In the genomic region with DNA sequence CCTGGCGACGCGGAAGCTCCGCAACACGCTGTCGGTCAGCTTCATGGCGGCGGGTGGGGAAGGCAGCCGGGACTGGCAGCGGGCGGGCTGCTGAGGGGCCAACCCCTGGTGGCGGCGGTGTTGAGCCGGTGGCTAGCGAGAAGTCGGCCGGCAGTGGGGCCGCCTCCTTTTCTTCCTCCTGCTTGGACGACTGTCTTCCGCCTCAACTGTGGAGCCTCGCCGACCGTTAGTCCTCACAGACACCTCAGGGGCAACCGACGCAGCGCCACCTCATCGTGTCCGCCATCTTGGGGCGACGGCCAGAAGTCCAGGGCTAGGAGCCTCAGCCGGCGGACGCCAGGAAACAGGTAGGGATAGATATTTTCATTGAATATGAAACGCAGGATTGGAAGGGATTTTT, we compare ENCODE assay signal across 31 cellular contexts.
"Had no signal": no experiment of that assay in that cellular context is flagged by ENCODE, and none has a peak within 500 bp of the region (broad histone marks: within the 10 kb centered on the region; RNA-seq: fewer than 3 reads in every experiment).

No MANE protein-coding gene starts in this region.

- DNase-seq: activated CD4-positive, alpha-beta T cell treated with anti-CD3 and anti-CD28 coated beads for 1 hour; activated CD4-positive, alpha-beta T cell treated with anti-CD3 and anti-CD28 coated beads, Interleukin-2, amount 10 ng/mL, durations not matched to agents 24 days and 14 days; activated CD4-positive, alpha-beta T cell treated with anti-CD3 and anti-CD28 coated beads, Interleukin-2, amount 50 U/mL, for 4 hours; activated CD4-positive, CD25-positive, alpha-beta regulatory T cell; activated CD8-positive, alpha-beta T cell treated with anti-CD3 and anti-CD28 coated beads for 36 hours; activated effector memory CD4-positive, alpha-beta T cell treated with anti-CD3 and anti-CD28 coated beads, Interleukin-2, amount 50 U/mL, for 16 hours; activated naive CD4-positive, alpha-beta T cell; activated T-cell treated with anti-CD3 and anti-CD28 coated beads, Interleukin-2, amount 50 U/mL, for 1 hour; activated T-cell treated with anti-CD3 and anti-CD28 coated beads, Interleukin-2, amount 50 U/mL, for 72 hours; central memory CD4-positive, alpha-beta T cell; Karpas-422; KBM-7; MG63; NCI-H1092; NCI-H1436 treated with DMSO at 0.1 percent for 48 hours; NCI-H187 treated with DMSO at 0.1 percent for 48 hours; NCI-H2081; NCI-H446; NCI-H510A treated with DMSO at 0.1 percent for 48 hours; NCI-H526 treated with DMSO at 0.1 percent for 48 hours; NCI-H774; SHP77; SJCRH30; T1000; WERI-Rb-1 had no signal

- H3K9me3 ChIP-seq: MG63, SJCRH30 had no signal

- H3K36me3 ChIP-seq: MG63, SJCRH30, WERI-Rb-1 had no signal

- FAIRE-seq: bronchial epithelial cell had no signal

- H3K4me1 Mint-ChIP-seq: activated CD4-positive, alpha-beta T cell treated with anti-CD3 and anti-CD28 coated beads, Interleukin-2, amount 10 ng/mL, durations not matched to agents 24 days and 14 days; activated naive CD4-positive, alpha-beta T cell treated with anti-CD3 and anti-CD28 coated beads, Interleukin-2, amount 50 U/mL, for 24 hours; activated T-helper 17 cell treated with anti-CD3 and anti-CD28 coated beads, Interleukin-2, amount 50 U/mL, for 72 hours; brain had no signal

- H3K27ac Mint-ChIP-seq: activated CD4-positive, alpha-beta T cell treated with anti-CD3 and anti-CD28 coated beads, Interleukin-2, amount 10 ng/mL, durations not matched to agents 24 days and 14 days; activated CD8-positive, alpha-beta T cell treated with anti-CD3 and anti-CD28 coated beads for 36 hours; activated naive CD4-positive, alpha-beta T cell treated with anti-CD3 and anti-CD28 coated beads, Interleukin-2, amount 50 U/mL, for 24 hours; activated T-cell treated with anti-CD3 and anti-CD28 coated beads, Interleukin-2, amount 50 U/mL, for 72 hours; activated T-helper 17 cell treated with anti-CD3 and anti-CD28 coated beads, Interleukin-2, amount 50 U/mL, for 72 hours; brain had no signal

- H3K4me3 Mint-ChIP-seq: activated CD4-positive, alpha-beta T cell treated with anti-CD3 and anti-CD28 coated beads, Interleukin-2, amount 10 ng/mL, durations not matched to agents 24 days and 14 days; activated CD8-positive, alpha-beta T cell treated with anti-CD3 and anti-CD28 coated beads for 36 hours; activated naive CD4-positive, alpha-beta T cell treated with anti-CD3 and anti-CD28 coated beads, Interleukin-2, amount 50 U/mL, for 24 hours; activated T-cell treated with anti-CD3 and anti-CD28 coated beads, Interleukin-2, amount 50 U/mL, for 72 hours; activated T-helper 17 cell treated with anti-CD3 and anti-CD28 coated beads, Interleukin-2, amount 50 U/mL, for 72 hours; brain had no signal

- H3K27me3 ChIP-seq: MG63, SJCRH30 had no signal

- H3K36me3 Mint-ChIP-seq: brain had no signal

- H3K4me3 ChIP-seq: MG63, SJCRH30, SK-N-MC had no signal

- H3K27me3 Mint-ChIP-seq: activated CD4-positive, alpha-beta T cell treated with anti-CD3 and anti-CD28 coated beads, Interleukin-2, amount 10 ng/mL, durations not matched to agents 24 days and 14 days; activated CD8-positive, alpha-beta T cell treated with anti-CD3 and anti-CD28 coated beads for 36 hours; activated naive CD4-positive, alpha-beta T cell treated with anti-CD3 and anti-CD28 coated beads, Interleukin-2, amount 50 U/mL, for 24 hours; activated T-helper 17 cell treated with anti-CD3 and anti-CD28 coated beads, Interleukin-2, amount 50 U/mL, for 72 hours had no signal

- ATAC-seq: activated CD8-positive, alpha-beta T cell treated with anti-CD3 and anti-CD28 coated beads for 36 hours; activated T-cell treated with anti-CD3 and anti-CD28 coated beads, Interleukin-2, amount 50 U/mL, for 72 hours; activated T-helper 17 cell treated with anti-CD3 and anti-CD28 coated beads, Interleukin-2, amount 50 U/mL, for 72 hours; Panc1 had no signal

- H3K27ac ChIP-seq: SJCRH30, SK-N-MC, WERI-Rb-1 had no signal

- H3K4me1 ChIP-seq: SJCRH30 had no signal
